In the genomic region with DNA sequence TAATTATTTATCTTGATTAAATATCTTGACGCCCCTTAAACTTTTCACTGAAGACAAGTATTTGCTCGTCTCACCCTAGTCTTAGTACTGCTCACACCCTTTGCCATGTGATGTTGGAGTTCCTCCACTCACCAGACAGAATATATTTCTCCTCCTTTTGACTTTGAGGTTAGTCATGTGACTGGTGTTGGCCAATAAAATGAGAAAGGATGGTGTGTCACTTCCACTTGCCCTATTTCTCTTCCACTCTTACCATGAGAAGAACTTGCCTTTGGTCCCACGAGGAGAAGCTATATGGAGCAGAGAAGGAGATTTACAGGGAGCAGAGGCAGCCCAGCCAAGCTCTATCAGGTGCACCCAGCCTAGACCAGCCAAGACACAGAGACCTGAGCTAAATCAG, we compare ENCODE assay signal across 1 cellular context.
TF ChIP-seq lines count a peak whose summit lies in the region.

No MANE protein-coding gene starts in this region.

TF ChIP-seq in Ishikawa, 13 proteins besides CTCF, POLR2A, EP300 and RAD21 (continued from another document):
- TF ChIP-seq, protein P1, sequence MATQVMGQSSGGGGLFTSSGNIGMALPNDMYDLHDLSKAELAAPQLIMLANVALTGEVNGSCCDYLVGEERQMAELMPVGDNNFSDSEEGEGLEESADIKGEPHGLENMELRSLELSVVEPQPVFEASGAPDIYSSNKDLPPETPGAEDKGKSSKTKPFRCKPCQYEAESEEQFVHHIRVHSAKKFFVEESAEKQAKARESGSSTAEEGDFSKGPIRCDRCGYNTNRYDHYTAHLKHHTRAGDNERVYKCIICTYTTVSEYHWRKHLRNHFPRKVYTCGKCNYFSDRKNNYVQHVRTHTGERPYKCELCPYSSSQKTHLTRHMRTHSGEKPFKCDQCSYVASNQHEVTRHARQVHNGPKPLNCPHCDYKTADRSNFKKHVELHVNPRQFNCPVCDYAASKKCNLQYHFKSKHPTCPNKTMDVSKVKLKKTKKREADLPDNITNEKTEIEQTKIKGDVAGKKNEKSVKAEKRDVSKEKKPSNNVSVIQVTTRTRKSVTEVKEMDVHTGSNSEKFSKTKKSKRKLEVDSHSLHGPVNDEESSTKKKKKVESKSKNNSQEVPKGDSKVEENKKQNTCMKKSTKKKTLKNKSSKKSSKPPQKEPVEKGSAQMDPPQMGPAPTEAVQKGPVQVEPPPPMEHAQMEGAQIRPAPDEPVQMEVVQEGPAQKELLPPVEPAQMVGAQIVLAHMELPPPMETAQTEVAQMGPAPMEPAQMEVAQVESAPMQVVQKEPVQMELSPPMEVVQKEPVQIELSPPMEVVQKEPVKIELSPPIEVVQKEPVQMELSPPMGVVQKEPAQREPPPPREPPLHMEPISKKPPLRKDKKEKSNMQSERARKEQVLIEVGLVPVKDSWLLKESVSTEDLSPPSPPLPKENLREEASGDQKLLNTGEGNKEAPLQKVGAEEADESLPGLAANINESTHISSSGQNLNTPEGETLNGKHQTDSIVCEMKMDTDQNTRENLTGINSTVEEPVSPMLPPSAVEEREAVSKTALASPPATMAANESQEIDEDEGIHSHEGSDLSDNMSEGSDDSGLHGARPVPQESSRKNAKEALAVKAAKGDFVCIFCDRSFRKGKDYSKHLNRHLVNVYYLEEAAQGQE (IDR thresholded peaks at IDR 0.05; ENCODE audit: low read depth) = no peak
